1 cellular context compared by ENCODE assay signal in genomic region chr12:104458645-104459555, GRCh38.
A peak's percentile ranks its signal among the peaks of the same experiment; 100 is the strongest.
TF ChIP-seq lines count a peak whose summit lies in the region.

No MANE protein-coding gene starts in this region.

TF ChIP-seq in HEK293, 187 proteins besides CTCF, POLR2A, EP300 and RAD21 (continued from another document):
- no peak for TF ChIP-seq KLF8 (tag by site-specific recombination; IDR thresholded peaks at IDR 0.05)
- TF ChIP-seq ZSCAN23 (tag by site-specific recombination; IDR thresholded peaks at IDR 0.05): no peak
- TF ChIP-seq, protein P1, sequence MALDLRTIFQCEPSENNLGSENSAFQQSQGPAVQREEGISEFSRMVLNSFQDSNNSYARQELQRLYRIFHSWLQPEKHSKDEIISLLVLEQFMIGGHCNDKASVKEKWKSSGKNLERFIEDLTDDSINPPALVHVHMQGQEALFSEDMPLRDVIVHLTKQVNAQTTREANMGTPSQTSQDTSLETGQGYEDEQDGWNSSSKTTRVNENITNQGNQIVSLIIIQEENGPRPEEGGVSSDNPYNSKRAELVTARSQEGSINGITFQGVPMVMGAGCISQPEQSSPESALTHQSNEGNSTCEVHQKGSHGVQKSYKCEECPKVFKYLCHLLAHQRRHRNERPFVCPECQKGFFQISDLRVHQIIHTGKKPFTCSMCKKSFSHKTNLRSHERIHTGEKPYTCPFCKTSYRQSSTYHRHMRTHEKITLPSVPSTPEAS (tag by site-specific recombination; IDR thresholded peaks at IDR 0.05): no peak
- no peak for TF ChIP-seq ZNF704 (tag by site-specific recombination; IDR thresholded peaks at IDR 0.05)
- no peak; the same call in 1 of the 2 replicates for TF ChIP-seq SP2 (tag by site-specific recombination; IDR thresholded peaks at IDR 0.05)
- TF ChIP-seq ZNF776 (tag by site-specific recombination; IDR thresholded peaks at IDR 0.05; ENCODE audit: borderline replicate concordance): no peak
- TF ChIP-seq ZNF660 (tag by site-specific recombination; IDR thresholded peaks at IDR 0.05): no peak
- peak; percentile 34; the same call in 1 of the 2 replicates for TF ChIP-seq ZBTB20 (tag by site-specific recombination; IDR thresholded peaks at IDR 0.05)
- peak; percentile 66 for TF ChIP-seq ZNF692 (tag by site-specific recombination; IDR thresholded peaks at IDR 0.05)
- TF ChIP-seq HOXC10 (CRISPR knock-in tag; IDR thresholded peaks at IDR 0.05): no peak
- TF ChIP-seq ZNF157 (tag by site-specific recombination; IDR thresholded peaks at IDR 0.05): no peak
- TF ChIP-seq ZNF404 (tag by site-specific recombination; IDR thresholded peaks at IDR 0.05): no peak
- no peak for TF ChIP-seq ZNF747 (tag by site-specific recombination; IDR thresholded peaks at IDR 0.05)
- TF ChIP-seq EGR2 (tag by site-specific recombination; IDR thresholded peaks at IDR 0.05; ENCODE audit: low read depth): no peak
- TF ChIP-seq ZNF48 (tag by site-specific recombination; IDR thresholded peaks at IDR 0.05): no peak
- TF ChIP-seq, protein P2, sequence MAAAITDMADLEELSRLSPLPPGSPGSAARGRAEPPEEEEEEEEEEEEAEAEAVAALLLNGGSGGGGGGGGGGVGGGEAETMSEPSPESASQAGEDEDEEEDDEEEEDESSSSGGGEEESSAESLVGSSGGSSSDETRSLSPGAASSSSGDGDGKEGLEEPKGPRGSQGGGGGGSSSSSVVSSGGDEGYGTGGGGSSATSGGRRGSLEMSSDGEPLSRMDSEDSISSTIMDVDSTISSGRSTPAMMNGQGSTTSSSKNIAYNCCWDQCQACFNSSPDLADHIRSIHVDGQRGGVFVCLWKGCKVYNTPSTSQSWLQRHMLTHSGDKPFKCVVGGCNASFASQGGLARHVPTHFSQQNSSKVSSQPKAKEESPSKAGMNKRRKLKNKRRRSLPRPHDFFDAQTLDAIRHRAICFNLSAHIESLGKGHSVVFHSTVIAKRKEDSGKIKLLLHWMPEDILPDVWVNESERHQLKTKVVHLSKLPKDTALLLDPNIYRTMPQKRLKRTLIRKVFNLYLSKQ (tag by site-specific recombination; IDR thresholded peaks at IDR 0.05; ENCODE audit: borderline replicate concordance): no peak
- TF ChIP-seq PATZ1 (tag by site-specific recombination; IDR thresholded peaks at IDR 0.05): no peak
- TF ChIP-seq ZNF335 (tag by site-specific recombination; conservative IDR thresholded peaks at IDR 0.05): peak; percentile 90
- no peak for TF ChIP-seq ZNF707 (tag by site-specific recombination; IDR thresholded peaks at IDR 0.05)
- TF ChIP-seq ZNF488 (tag by site-specific recombination; IDR thresholded peaks at IDR 0.05): no peak
- TF ChIP-seq ZNF311 (tag by site-specific recombination; IDR thresholded peaks at IDR 0.05; ENCODE audit: borderline replicate concordance): no peak
- no peak for TF ChIP-seq ZNF561 (tag by site-specific recombination; IDR thresholded peaks at IDR 0.05; ENCODE audit: borderline replicate concordance)
- TF ChIP-seq ZNF18 (tag by site-specific recombination; IDR thresholded peaks at IDR 0.05): no peak
- TF ChIP-seq PRDM1 (tag by site-specific recombination; IDR thresholded peaks at IDR 0.05): peak; percentile 62
- TF ChIP-seq ZNF600 (tag by site-specific recombination; IDR thresholded peaks at IDR 0.05): peak; percentile 67; the same call in 1 of the 2 replicates
- TF ChIP-seq ZNF2 (tag by site-specific recombination; IDR thresholded peaks at IDR 0.05): no peak; the same call in 1 of the 2 replicates
- TF ChIP-seq ZNF214 (tag by site-specific recombination; IDR thresholded peaks at IDR 0.05; ENCODE audit: borderline replicate concordance): no peak
- no peak for TF ChIP-seq ZNF558 (tag by site-specific recombination; IDR thresholded peaks at IDR 0.05)
- no peak for TF ChIP-seq OVOL3 (tag by site-specific recombination; IDR thresholded peaks at IDR 0.05)
- TF ChIP-seq RBAK (tag by site-specific recombination; IDR thresholded peaks at IDR 0.05): no peak
- no peak for TF ChIP-seq ZNF292 (tag by site-specific recombination; IDR thresholded peaks at IDR 0.05; ENCODE audit: borderline replicate concordance, low read depth)
- TF ChIP-seq SCRT1 (tag by site-specific recombination; IDR thresholded peaks at IDR 0.05; ENCODE audit: borderline replicate concordance): no peak
- peak; percentile 66 for TF ChIP-seq SCRT2 (tag by site-specific recombination; IDR thresholded peaks at IDR 0.05)
- TF ChIP-seq KLF10 (tag by site-specific recombination; IDR thresholded peaks at IDR 0.05): no peak
- TF ChIP-seq ZFP41 (tag by site-specific recombination; IDR thresholded peaks at IDR 0.05; ENCODE audit: borderline replicate concordance): no peak
